In the genomic region with DNA sequence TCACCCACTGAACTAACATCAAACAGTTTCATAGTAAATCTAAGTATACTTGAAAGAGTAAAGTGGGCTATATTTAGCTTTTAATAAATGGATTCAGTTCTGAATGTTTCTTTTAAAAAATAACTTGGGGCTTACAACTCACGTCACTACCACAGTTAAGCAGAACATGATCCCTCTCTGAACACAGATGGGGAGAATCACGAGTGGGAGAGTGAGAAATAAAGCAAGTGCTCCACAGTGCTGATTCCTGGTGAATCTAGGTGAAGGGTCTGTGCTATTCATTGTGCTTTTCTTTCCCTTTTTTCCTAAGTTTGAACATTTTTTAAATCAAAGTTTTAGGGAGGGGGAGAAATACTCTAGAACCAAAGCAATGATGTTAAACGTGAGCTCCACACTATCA, we compare ENCODE assay signal across 11 cellular contexts.
DNase-seq lines count a peak whose midpoint lies in the region; ATAC-seq, FAIRE-seq and TF ChIP-seq lines count a peak whose summit lies in the region.
"Had no signal": no experiment of that assay in that cellular context is flagged by ENCODE, and none has a peak within 500 bp of the region (broad histone marks: within the 10 kb centered on the region; RNA-seq: fewer than 3 reads in every experiment).

No MANE protein-coding gene starts in this region.

- no peak for DNase-seq in adipocyte (ENCODE audit: low read depth)
- DNase-seq in C1 segment of cervical spinal cord (lab: John Stamatoyannopoulos, UW): no peak
- no peak for DNase-seq in GM12891 (ENCODE audit: insufficient read length, low spot score)
- no peak for DNase-seq in OCI-M1 (lab: John Stamatoyannopoulos, UW)
- DNase-seq: NCI-H1436; stimulated activated CD4-positive, alpha-beta T cell treated with anti-CD3 and anti-CD28 coated beads, Interleukin-4, amount 100 ng/mL, for 4 hours had no signal

- no peak overlapping the region for H3K4me3 ChIP-seq in adipocyte (ENCODE audit: low read length)
- no peak overlapping the region for H3K4me3 ChIP-seq in rectal smooth muscle tissue (ENCODE audit: low read length)

- no peaks in the 10 kb centered on the region for H3K27me3 ChIP-seq in adipocyte (replicated peaks; ENCODE audit: control insufficient read depth, insufficient read depth, low read length)
- H3K27me3 ChIP-seq in rectal smooth muscle tissue (ENCODE audit: control insufficient read depth, insufficient read depth, low read length): no peaks in the 10 kb centered on the region

- peak; percentile 21 for ATAC-seq in GM18907 (IDR thresholded peaks at IDR 0.05; ENCODE audit: unreplicated experiment)
- ATAC-seq in HG02642 (IDR thresholded peaks at IDR 0.05; ENCODE audit: poor library complexity, unreplicated experiment): peak; percentile 10
- ATAC-seq in HG03432 (IDR thresholded peaks at IDR 0.05; ENCODE audit: unreplicated experiment): no peak

- no peak for TF ChIP-seq POLR2A in GM12891 (IDR thresholded peaks at IDR 0.05; ENCODE audit: low read depth, low read length)

- peak overlapping the region; percentile 2 for H3K27ac ChIP-seq in rectal smooth muscle tissue (ENCODE audit: low read depth, low read length)

- H3K9ac ChIP-seq in adipocyte (ENCODE audit: low read length) (peak overlapping the region; percentile 23), rectal smooth muscle tissue (ENCODE audit: low read length) (no peak overlapping the region)

- no peaks in the 10 kb centered on the region for H3K9me3 ChIP-seq in adipocyte (ENCODE audit: control insufficient read depth, low read length)

- H3K4me1 ChIP-seq in adipocyte (ENCODE audit: control insufficient read depth, insufficient read depth, low read length) (peaks cover 15% of the 10 kb centered on the region), rectal smooth muscle tissue (ENCODE audit: control insufficient read depth, insufficient read depth, low read length) (peaks cover 7% of the 10 kb centered on the region)

- FAIRE-seq in GM12891 (lab: Jason Lieb, UNC): no peak
- FAIRE-seq: G401.6 had no signal

- H3K36me3 ChIP-seq in adipocyte (ENCODE audit: control insufficient read depth, insufficient read depth, low read length, severe bottlenecking): peaks cover 41% of the 10 kb centered on the region
- peaks cover 8% of the 10 kb centered on the region for H3K36me3 ChIP-seq in rectal smooth muscle tissue (ENCODE audit: control insufficient read depth, insufficient read depth, low read length)

TF ChIP-seq in GM12891, 5 proteins besides CTCF, POLR2A, EP300 and RAD21:
- TF ChIP-seq PAX5 (IDR thresholded peaks at IDR 0.05; ENCODE audit: insufficient read depth, low read length, severe bottlenecking) (no peak), POLR2AphosphoS5 (IDR thresholded peaks at IDR 0.05; ENCODE audit: low read depth, low read length) (no peak), TAF1 (IDR thresholded peaks at IDR 0.05; ENCODE audit: low read depth, low read length) (no peak), SPI1 (IDR thresholded peaks at IDR 0.05; ENCODE audit: low read depth, low read length) (no peak), POU2F2 (IDR thresholded peaks at IDR 0.05; ENCODE audit: low read depth, low read length) (no peak)
TF ChIP-seq in GM12891: peak in this region for 0.
